Comparison of ENCODE assay signal across 7 cellular contexts in genomic region chr2:224158061-224158460, GRCh38.
"Had no signal": no experiment of that assay in that cellular context is flagged by ENCODE, and none has a peak within 500 bp of the region (broad histone marks: within the 10 kb centered on the region; RNA-seq: fewer than 3 reads in every experiment).

No MANE protein-coding gene starts in this region.

- H3K36me3 Mint-ChIP-seq: IgD-negative memory B cell had no signal

- H3K4me3 Mint-ChIP-seq: IgD-negative memory B cell had no signal

- ATAC-seq: HepG2, K562 had no signal

- H3K4me3 ChIP-seq: K562 had no signal

- FAIRE-seq: HTR-8/SVneo, K562 had no signal

- DNase-seq: IMR-90, KBM-7 had no signal

- H3K4me1 Mint-ChIP-seq: IgD-negative memory B cell had no signal

- H3K27ac ChIP-seq: HL-60 had no signal
